Comparison of ENCODE assay signal across 14 cellular contexts in the genomic region with DNA sequence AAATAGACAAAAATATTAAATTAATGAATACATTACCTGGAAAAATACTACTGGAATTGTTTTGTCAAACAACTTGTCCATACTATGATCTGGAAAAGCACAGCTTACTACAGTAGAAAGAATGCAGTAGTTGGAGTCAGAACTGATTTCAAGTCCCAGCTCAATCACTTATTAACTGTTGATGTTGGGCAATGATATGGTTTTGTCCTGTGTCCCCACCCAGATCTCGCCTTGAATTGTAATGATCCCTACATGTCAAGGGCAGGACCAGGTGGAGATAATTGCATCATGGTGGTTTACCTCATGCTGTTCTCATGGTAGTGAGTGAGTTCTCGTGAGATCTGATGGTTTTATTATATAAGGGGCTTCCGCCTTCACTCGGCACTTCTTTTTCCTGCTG.
"Had no signal": no experiment of that assay in that cellular context is flagged by ENCODE, and none has a peak within 500 bp of the region (broad histone marks: within the 10 kb centered on the region; RNA-seq: fewer than 3 reads in every experiment).

No MANE protein-coding gene starts in this region.

- H3K27ac Mint-ChIP-seq: natural killer cell, neural progenitor cell, type B pancreatic cell had no signal

- H3K9me3 Mint-ChIP-seq: natural killer cell, neural progenitor cell, type B pancreatic cell had no signal

- H3K4me3 ChIP-seq: heart left ventricle, mucosa of descending colon, neural progenitor cell, ovary, smooth muscle cell, thyroid gland had no signal

- H3K27me3 Mint-ChIP-seq: type B pancreatic cell had no signal

- H3K36me3 Mint-ChIP-seq: natural killer cell, neural progenitor cell, type B pancreatic cell had no signal

- ATAC-seq: heart left ventricle, mucosa of descending colon, natural killer cell, right cardiac atrium had no signal

- H3K4me1 Mint-ChIP-seq: natural killer cell had no signal

- DNase-seq: effector memory CD4-positive, alpha-beta T cell; heart left ventricle; hippocampal formation; mucosa of descending colon; natural killer cell; nucleus accumbens; ovary; right cardiac atrium; stimulated activated CD4-positive, alpha-beta T cell treated with anti-CD3 and anti-CD28 coated beads, Interleukin-2, amount 100 ng/mL, for 48 hours; stimulated activated naive CD4-positive, alpha-beta T cell treated with Interleukin-2 at 50 U/mL for 16 hours; thyroid gland had no signal

- H3K4me3 Mint-ChIP-seq: natural killer cell, neural progenitor cell, type B pancreatic cell had no signal
